Comparison of ENCODE assay signal across 10 cellular contexts in the genomic region with DNA sequence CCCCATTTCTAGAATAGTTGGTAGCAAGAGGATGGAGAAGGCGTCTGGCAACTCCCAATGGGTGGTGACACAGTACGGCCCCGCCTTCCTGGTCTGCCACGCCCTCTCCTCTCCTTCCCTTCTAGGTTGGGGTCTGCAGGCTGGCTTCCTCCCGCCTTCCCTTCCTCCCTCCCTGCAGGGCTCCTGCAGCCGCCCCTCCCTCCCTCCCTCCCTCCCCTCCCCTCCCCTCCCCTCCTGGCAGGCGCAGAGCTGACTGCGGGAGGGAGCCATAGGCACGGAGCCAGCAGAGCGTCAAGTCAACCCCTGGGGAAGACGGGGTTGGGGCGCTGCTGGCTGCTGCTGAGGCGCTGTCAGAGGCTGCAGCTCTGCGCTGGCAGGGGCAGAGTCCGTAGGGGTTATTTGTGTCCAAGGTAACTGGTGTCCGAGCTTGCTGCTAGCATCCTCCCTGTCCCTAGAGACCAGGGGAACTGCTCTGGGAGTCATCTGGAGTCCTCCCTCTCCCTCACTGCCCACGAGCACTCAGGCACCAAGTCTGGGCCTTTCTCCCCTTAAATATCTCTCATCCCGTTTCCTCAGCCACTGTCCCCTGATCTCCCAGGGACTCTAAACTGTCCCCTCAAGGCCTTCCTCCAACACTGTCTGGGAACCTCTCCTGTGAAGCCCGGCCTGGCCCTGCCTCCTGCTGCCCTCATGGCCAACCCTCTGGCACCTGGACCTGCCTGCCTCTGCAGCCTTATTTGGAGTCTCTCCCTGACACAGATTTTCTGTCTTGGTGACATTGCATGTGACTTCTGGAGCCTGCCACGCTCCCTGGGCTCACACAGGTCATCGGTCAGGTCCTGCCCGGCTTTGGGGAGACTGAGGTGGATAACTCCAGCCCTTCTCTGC. TPM values are rescaled to one million over a fixed set of nuclear protein-coding genes. Genes with fewer than 3 reads are reported as not detected.
DNase-seq lines count a peak whose midpoint lies in the region; ATAC-seq and TF ChIP-seq lines count a peak whose summit lies in the region.
"Had no signal": no experiment of that assay in that cellular context is flagged by ENCODE, and none has a peak within 500 bp of the region (broad histone marks: within the 10 kb centered on the region; RNA-seq: fewer than 3 reads in every experiment).

No MANE protein-coding gene starts in this region.

- no peaks in the 10 kb centered on the region for H3K79me2 ChIP-seq in GM23248 (ENCODE audit: insufficient read depth)

- H3K4me1 ChIP-seq in BLaER1 (peaks cover 63% of the 10 kb centered on the region), GM23248 (ENCODE audit: insufficient read depth) (peaks cover 10% of the 10 kb centered on the region)

- H3K27ac Mint-ChIP-seq in memory B cell = no peak overlapping the region

- H3K27me3 ChIP-seq in BLaER1 (no peaks in the 10 kb centered on the region), GM23248 (replicated peaks; ENCODE audit: insufficient read depth) (no peaks in the 10 kb centered on the region)
- H3K27me3 ChIP-seq: pancreas had no signal

- 28 to 37% methylated on average over 13 to 22 of the region's 22 CpGs for WGBS in GM23248 (ENCODE audit: low coverage in 1 of 2, low lambda C conversion rate in 2 of 2, missing lambda C conversion rate in 2 of 2), 2 experiments

- peaks cover 14% of the 10 kb centered on the region for H3K4me1 Mint-ChIP-seq in memory B cell

- H3K9ac ChIP-seq in BLaER1 (peak overlapping the region; percentile 52; the same call in 1 of the 2 replicates), GM23248 (no peak overlapping the region)

- H3K9me3 ChIP-seq in BLaER1 = peaks cover 3% of the 10 kb centered on the region
- no peaks in the 10 kb centered on the region for H3K9me3 ChIP-seq in GM23248 (ENCODE audit: low read depth)
- H3K9me3 ChIP-seq: pancreas had no signal

- DNase-seq in GM23248 (peak; percentile 32), memory B cell (ENCODE audit: low spot score in 2 of 2) (no peak), EL (no peak)

- no peaks in the 10 kb centered on the region for H3K9me2 ChIP-seq in GM23248 (ENCODE audit: insufficient read depth)

- H2AFZ ChIP-seq in GM23248 = 0 out of 2 replicates have a peak overlapping the region, but pooled peaks have one; percentile 80

- H3K9me3 Mint-ChIP-seq in memory B cell = no peaks in the 10 kb centered on the region

- H3K27me3 Mint-ChIP-seq in memory B cell = peaks cover 16% of the 10 kb centered on the region

- H3K36me3 Mint-ChIP-seq in memory B cell = no peaks in the 10 kb centered on the region

- peak overlapping the region; percentile 97 for H3K4me2 ChIP-seq in BLaER1
- H3K4me2 ChIP-seq in GM23248 (ENCODE audit: unreplicated experiment) = no peak overlapping the region

- H3K36me3 ChIP-seq in BLaER1 = no peaks in the 10 kb centered on the region
- no peaks in the 10 kb centered on the region for H3K36me3 ChIP-seq in GM23248 (ENCODE audit: low read depth)
- H3K36me3 ChIP-seq: pancreas had no signal

- TF ChIP-seq CTCF in VCaP (conservative IDR thresholded peaks at IDR 0.05) = no peak

- H3K4me3 ChIP-seq in BLaER1 (0 out of 2 replicates have a peak overlapping the region, but pooled peaks have one; percentile 75), GM23248 (no peak overlapping the region)
- H3K4me3 ChIP-seq: pancreas had no signal

- in situ Hi-C loops in GM23248 (cut with MboI) = loop anchor here (25.0 kb wide), 1 partner anchor 378 kb away; no protein-coding TSS in a partner anchor

- no peak for ATAC-seq in memory B cell (ENCODE audit: low read depth)
- ATAC-seq in GM21717 (IDR thresholded peaks at IDR 0.05; ENCODE audit: unreplicated experiment) = no peak
- ATAC-seq in GM19452 (IDR thresholded peaks at IDR 0.05; ENCODE audit: unreplicated experiment) = no peak
- no peak for ATAC-seq in HG03571 (IDR thresholded peaks at IDR 0.05; ENCODE audit: unreplicated experiment)
- ATAC-seq: pancreas had no signal

- peak overlapping the region; percentile 35 for H3K4me3 Mint-ChIP-seq in memory B cell

- H4K20me1 ChIP-seq in BLaER1 (no peaks in the 10 kb centered on the region), GM23248 (ENCODE audit: insufficient read depth) (no peaks in the 10 kb centered on the region)

- 0 out of 2 replicates have a peak, but pooled peaks cover 3% of the 10 kb centered on the region for H3F3A ChIP-seq in GM23248 (ENCODE audit: insufficient read depth)

- no peak overlapping the region for H3K27ac ChIP-seq in BLaER1
- H3K27ac ChIP-seq in GM23248 = no peak overlapping the region
- peak overlapping the region; percentile 9; the same call in 1 of the 2 replicates for H3K27ac ChIP-seq in VCaP
- H3K27ac ChIP-seq: HL-60, pancreas had no signal

RNA-seq across cellular contexts. Expression of a gene that starts 57.4 kb away (rescaled TPM):
- 3.6 and 4.8 TPM in 2 replicates for total RNA-seq in GM23248 (2014; rRNA removed; shearing (Covaris generic))
- polyA plus RNA-seq in GM23248 (2016; fragmentation: Nextera tagmentation; extraction: Ambion mirVana) = 3.4 and 3.6 TPM in 2 replicates
